ENCODE assay signal across 19 cellular contexts in genomic region chr10:62098278-62099121, GRCh38.
A peak's percentile ranks its signal among the peaks of the same experiment; 100 is the strongest.
DNase-seq lines count a peak whose midpoint lies in the region; ATAC-seq, FAIRE-seq and TF ChIP-seq lines count a peak whose summit lies in the region.
"Had no signal": no experiment of that assay in that cellular context is flagged by ENCODE, and none has a peak within 500 bp of the region (broad histone marks: within the 10 kb centered on the region; RNA-seq: fewer than 3 reads in every experiment).

No MANE protein-coding gene starts in this region.

- no peak overlapping the region for H3K4me3 Mint-ChIP-seq in activated T-cell treated with anti-CD3 and anti-CD28 coated beads, Interleukin-2, amount 50 U/mL, for 24 hours
- H3K4me3 Mint-ChIP-seq: natural killer cell treated with Interleukin-12 subunit alpha and Interleukin-12 subunit beta and Interleukin-15 and Interleukin-18, amount 100 ng/mL, for 72 hours had no signal

- intact Hi-C loops in GM12878 (cut with micrococcal nuclease; ENCODE audit: unreplicated experiment) (no loop called here), gastrocnemius medialis (cut with DNase I; ENCODE audit: low total_unique reads) (loop anchor here (2.0 to 5.0 kb wide), 3 partner anchors 50 to 196 kb away; partner anchors contain the start of gene ARID5B), left colon (cut with DNase I, micrococcal nuclease) (loop anchor here in 1 of 2 donors (10.0 kb wide), 1 partner anchor 54 kb away; no protein-coding TSS in a partner anchor)

- no peak overlapping the region for H2AFZ ChIP-seq in GM12878 (ENCODE audit: control insufficient read depth, low read depth, low read length)

- no peaks in the 10 kb centered on the region for H3K79me2 ChIP-seq in GM12878 (ENCODE audit: control insufficient read depth, insufficient read depth, low read length)

- CTCF ChIA-PET in GM12878 (lab: Yijun Ruan, JAX): no interaction called here

- H3K4me3 ChIP-seq in GM12878 (no peak overlapping the region), gastrocnemius medialis (no peak overlapping the region)
- H3K4me3 ChIP-seq: tibial nerve had no signal

- H3K4me1 Mint-ChIP-seq in activated T-cell treated with anti-CD3 and anti-CD28 coated beads, Interleukin-2, amount 50 U/mL, for 24 hours (ENCODE audit: low read depth): peaks cover 41% of the 10 kb centered on the region

- no peak for TF ChIP-seq EP300 in GM12878 (IDR thresholded peaks at IDR 0.05; ENCODE audit: borderline replicate concordance in 1 of 2, control insufficient read depth in 1 of 2, low read depth in 2 of 2, low read length in 2 of 2)

- BruUV-seq in GM12878 (replicated peaks; lab: Mats Ljungman, UMichigan): no TSS peak

- no peak overlapping the region for H3K9ac ChIP-seq in GM12878 (ENCODE audit: control insufficient read depth, insufficient read depth, low read length)

- no peaks in the 10 kb centered on the region for H3K27me3 Mint-ChIP-seq in activated T-cell treated with anti-CD3 and anti-CD28 coated beads, Interleukin-2, amount 50 U/mL, for 24 hours
- H3K27me3 Mint-ChIP-seq: natural killer cell treated with Interleukin-12 subunit alpha and Interleukin-12 subunit beta and Interleukin-15 and Interleukin-18, amount 100 ng/mL, for 72 hours had no signal

- FAIRE-seq in GM12878 (lab: Jason Lieb, UNC): no peak
- FAIRE-seq: endometrium, H1 had no signal

- no peaks in the 10 kb centered on the region for H3K27me3 ChIP-seq in GM12878 (replicated peaks in 1 of 2; ENCODE audit: control insufficient read depth in 2 of 2, insufficient read depth in 2 of 2, low read length in 1 of 2)
- no peaks in the 10 kb centered on the region for H3K27me3 ChIP-seq in gastrocnemius medialis
- H3K27me3 ChIP-seq: foreskin keratinocyte, tibial nerve had no signal

- no peak overlapping the region for H3K4me2 ChIP-seq in GM12878 (ENCODE audit: control insufficient read depth, insufficient read depth)

- WGBS in GM12878 (ENCODE audit: insufficient coverage, insufficient replicate concordance, low lambda C conversion rate, missing lambda C conversion rate): 72% methylated on average over 14 of the region's 14 CpGs

- SMC1A ChIA-PET in GM12878 (lab: Charles Lee; ENCODE audit: uncharacterized antibody, unreplicated experiment): interaction anchor here (0.6 kb wide), 1 partner anchor 8 kb away, joined by 3 read pairs; no protein-coding TSS in a partner anchor

- no peak for TF ChIP-seq RAD21 in GM12878 (IDR thresholded peaks at IDR 0.05; ENCODE audit: insufficient read depth, low read depth, low read length)

- H3K4me1 ChIP-seq in GM12878 (ENCODE audit: control insufficient read depth, insufficient read depth, low read length) (no peaks in the 10 kb centered on the region), gastrocnemius medialis (peaks cover 22 to 33% of the 10 kb centered on the region in 2 donors)

- TF ChIP-seq POLR2A in GM12878 (IDR thresholded peaks at IDR 0.05; ENCODE audit: low read depth, low read length): 0 out of 2 replicates have a peak, but pooled peaks have one; percentile 20
- no peak for TF ChIP-seq POLR2A in gastrocnemius medialis (IDR thresholded peaks at IDR 0.05)

- peaks cover 45% of the 10 kb centered on the region for H3K36me3 Mint-ChIP-seq in activated T-cell treated with anti-CD3 and anti-CD28 coated beads, Interleukin-2, amount 50 U/mL, for 24 hours (ENCODE audit: low read depth)

- H4K20me1 ChIP-seq in GM12878 (ENCODE audit: control insufficient read depth, insufficient read depth): no peaks in the 10 kb centered on the region

- TF ChIP-seq CTCF in GM12878 (IDR thresholded peaks at IDR 0.05 in 2 of 3, conservative IDR thresholded peaks at IDR 0.05 in 1 of 3; ENCODE audit: control insufficient read depth in 2 of 3, extremely low read depth in 1 of 3, insufficient read depth in 1 of 3, low read depth in 3 of 3, low read length in 3 of 3) (no peak), gastrocnemius medialis (IDR thresholded peaks at IDR 0.05 in 4 of 5, conservative IDR thresholded peaks at IDR 0.05 in 1 of 5) (no peak)

- RAD21 ChIA-PET in GM12878 (lab: Charles Lee; ENCODE audit: unreplicated experiment): no interaction called here

- ATAC-seq in GM12878 (no peak), gastrocnemius medialis (peak; percentile 63 to 70), left colon (no peak)
- ATAC-seq: foreskin keratinocyte; natural killer cell treated with Interleukin-12 subunit alpha and Interleukin-12 subunit beta and Interleukin-15 and Interleukin-18, amount 100 ng/mL, for 72 hours had no signal

- H3K27ac ChIP-seq in GM12878 (ENCODE audit: control insufficient read depth, insufficient read depth): no peak overlapping the region
- peak overlapping the region; percentile 67 to 91 (median 74) for H3K27ac ChIP-seq in gastrocnemius medialis
- H3K27ac ChIP-seq: foreskin keratinocyte had no signal

- no peaks in the 10 kb centered on the region for H3K36me3 ChIP-seq in GM12878 (ENCODE audit: control insufficient read depth in 2 of 2, insufficient read depth in 2 of 2, low read length in 1 of 2)
- H3K36me3 ChIP-seq in gastrocnemius medialis: peaks cover 0 to 10% of the 10 kb centered on the region in 2 donors

- peak overlapping the region; percentile 55 for H3K27ac Mint-ChIP-seq in activated T-cell treated with anti-CD3 and anti-CD28 coated beads, Interleukin-2, amount 50 U/mL, for 24 hours

- POLR2A ChIA-PET in GM12878 (lab: Charles Lee): no interaction called here

- H3K9me3 Mint-ChIP-seq in activated T-cell treated with anti-CD3 and anti-CD28 coated beads, Interleukin-2, amount 50 U/mL, for 24 hours: no peaks in the 10 kb centered on the region
- H3K9me3 Mint-ChIP-seq: natural killer cell treated with Interleukin-12 subunit alpha and Interleukin-12 subunit beta and Interleukin-15 and Interleukin-18, amount 100 ng/mL, for 72 hours had no signal

- in situ Hi-C loops in GM12878 (cut with MboI) (no loop called here), gastrocnemius medialis (cut with MboI; ENCODE audit: low sequenced_read_pairs in 4 of 4) (loop anchor here in 1 of 4 donors (25.0 kb wide), 1 partner anchor 1164 kb away; no protein-coding TSS in a partner anchor)

- DNase-seq in activated T-cell treated with anti-CD3 and anti-CD28 coated beads, Interleukin-2, amount 50 U/mL, for 24 hours: no peak
- DNase-seq in activated T-cell treated with anti-CD3 and anti-CD28 coated beads, Interleukin-2, amount 50 U/mL, for 1 hour: no peak
- DNase-seq in EH (ENCODE audit: low read depth) (peak; percentile 36), GM12878 (ENCODE audit: low read depth, low spot score) (no peak), gastrocnemius medialis (peak in 1 of 2 donors; percentile 46), left colon (no peak), NCI-H69 (lab: John Stamatoyannopoulos, UW) (no peak), NCI-H146 treated with DMSO at 0.1 percent for 48 hours (lab: John Stamatoyannopoulos, UW; ENCODE audit: unreplicated experiment) (no peak)
- DNase-seq: caudate nucleus; foreskin keratinocyte; MM.1S; NCI-H2081; NCI-H82; stimulated activated CD4-positive, alpha-beta T cell treated with anti-CD3 and anti-CD28 coated beads, Interleukin-1b, Interleukin-23, amount 100 ng/mL, for 48 hours; T-helper 9 cell had no signal

- H3K9me3 ChIP-seq in GM12878 (replicated peaks; ENCODE audit: control insufficient read depth, insufficient read depth, low read length) (no peaks in the 10 kb centered on the region), gastrocnemius medialis (no peaks in the 10 kb centered on the region)
- H3K9me3 ChIP-seq: tibial nerve had no signal

TF ChIP-seq in GM12878, 131 proteins besides CTCF, POLR2A, EP300 and RAD21:
- TF ChIP-seq ZNF384 (IDR thresholded peaks at IDR 0.05; ENCODE audit: borderline replicate concordance, low read depth, low read length) (no peak), PKNOX1 (IDR thresholded peaks at IDR 0.05) (no peak), POLR2AphosphoS5 (IDR thresholded peaks at IDR 0.05; ENCODE audit: low read length) (0 out of 2 replicates have a peak, but pooled peaks have one; percentile 34)

Comparison
In these comparisons a context has a peak if more than half of its experiments do, and no peak if none do; other contexts are left out.
1. ATAC-seq: peak in gastrocnemius medialis (2 of 2); none in GM12878 (single experiment) and left colon (single experiment).